8 cellular contexts compared by ENCODE assay signal in genomic region chr16:70380205-70380918, GRCh38. TPM values are rescaled to one million over a fixed set of nuclear protein-coding genes. Genes with fewer than 3 reads are reported as not detected.
A peak's percentile ranks its signal among the peaks of the same experiment; 100 is the strongest.
DNase-seq lines count a peak whose midpoint lies in the region; ATAC-seq and TF ChIP-seq lines count a peak whose summit lies in the region.

No MANE protein-coding gene starts in this region.

- H3K36me3 ChIP-seq in trophoblast cell (ENCODE audit: control insufficient read depth in 1 of 2, insufficient read depth in 2 of 2, low read length in 2 of 2) (peaks cover 14 to 24% of the 10 kb centered on the region in 2 experiments), transverse colon (peaks cover 0 to 12% (median 0%) of the 10 kb centered on the region in 4 donors)

- H2AK5ac ChIP-seq in trophoblast cell (ENCODE audit: low read length), result peak overlapping the region; percentile 53

- H2AFZ ChIP-seq in trophoblast cell (ENCODE audit: insufficient read depth, low read length, poor library complexity), result no peak overlapping the region

- H3K9ac ChIP-seq in trophoblast cell (ENCODE audit: low read length), result peak overlapping the region; percentile 78

- H2BK120ac ChIP-seq in trophoblast cell (ENCODE audit: insufficient read depth, low read length, poor library complexity), result peak overlapping the region; percentile 74

- in situ Hi-C loops in transverse colon (cut with MboI; ENCODE audit: low pct_ligation_motif_present in 1 of 4, low pct_unique_long_range_greater_than_20kb in 1 of 4, low sequenced_read_pairs in 3 of 4), result no loop called here

- H3K79me2 ChIP-seq in trophoblast cell (ENCODE audit: control insufficient read depth, insufficient read depth, low read length, poor library complexity), result peaks cover 4% of the 10 kb centered on the region

- DNase-seq in A172 (ENCODE audit: low spot score), result peak; percentile 81
- peak; percentile 94 for DNase-seq in RPMI7951 (ENCODE audit: low read depth)
- DNase-seq in activated gamma-delta T cell treated with anti-CD3 and anti-CD28 coated beads, Interleukin-2, amount 50 U/mL, for 16 hours (ENCODE audit: low read depth), result peak; percentile 61
- DNase-seq in glomerular visceral epithelial cell (ENCODE audit: extremely low spot score), result peak; percentile 86
- DNase-seq in trophoblast cell, result peak; percentile 92 to 98
- peak; percentile 59 for DNase-seq in transverse colon

- no CpG with 5 or more reads among the region's 31 CpGs for WGBS in trophoblast cell (ENCODE audit: extremely low coverage, insufficient coverage, insufficient read length)
- 0 to 4% methylated on average over 2 to 30 of the region's 31 CpGs for WGBS in transverse colon (ENCODE audit: low coverage in 1 of 2), 2 donors

- H3K23ac ChIP-seq in trophoblast cell (ENCODE audit: low read length), result no peak overlapping the region

- peak overlapping the region; percentile 1 for H3K4ac ChIP-seq in trophoblast cell (ENCODE audit: low read depth, low read length)

- TF ChIP-seq POLR2A in transverse colon (IDR thresholded peaks at IDR 0.05), result no peak

- H3K4me1 ChIP-seq in trophoblast cell (ENCODE audit: control insufficient read depth in 1 of 2, insufficient read depth in 2 of 2, low read length in 2 of 2) (peaks cover 7% of the 10 kb centered on the region in 2 experiments), transverse colon (peaks cover 7 to 18% (median 16%) of the 10 kb centered on the region in 4 donors)

- no peaks in the 10 kb centered on the region for H3K9me3 ChIP-seq in trophoblast cell (ENCODE audit: insufficient read depth, low read depth, low read length)
- H3K9me3 ChIP-seq in transverse colon, result no peaks in the 10 kb centered on the region

- peak overlapping the region; percentile 56 for H3K18ac ChIP-seq in trophoblast cell (ENCODE audit: low read length)

- H3K27ac ChIP-seq in trophoblast cell (ENCODE audit: low read depth, low read length) (peak overlapping the region; percentile 92), transverse colon (peak overlapping the region; percentile 88 to 96 (median 90))

- peaks cover 12% of the 10 kb centered on the region for H3K79me1 ChIP-seq in trophoblast cell (ENCODE audit: low read length)

- intact Hi-C loops in transverse colon (cut with DNase I; ENCODE audit: low total_unique reads), result loop anchor here (5.0 kb wide), 1 partner anchor 72 kb away; the partner anchor contains the start of gene FCSK

- H3K27me3 ChIP-seq in trophoblast cell (ENCODE audit: insufficient read depth, low read length) (no peaks in the 10 kb centered on the region), transverse colon (no peaks in the 10 kb centered on the region)

- TF ChIP-seq CTCF in transverse colon (IDR thresholded peaks at IDR 0.05), result no peak

- H4K91ac ChIP-seq in trophoblast cell (ENCODE audit: low read depth, low read length), result peak overlapping the region; percentile 84

- TF ChIP-seq EP300 in transverse colon (IDR thresholded peaks at IDR 0.05; ENCODE audit: low read depth), result no peak

- H4K12ac ChIP-seq in trophoblast cell (ENCODE audit: low read depth, low read length), result no peak overlapping the region

- peak overlapping the region; percentile 66 for H3K4me3 ChIP-seq in trophoblast cell (ENCODE audit: low read depth, low read length)
- peak overlapping the region; percentile 43 to 74 (median 58) for H3K4me3 ChIP-seq in transverse colon

- H3K14ac ChIP-seq in trophoblast cell (ENCODE audit: low read length), result peak overlapping the region; percentile 68

- peak overlapping the region; percentile 71 for H2BK5ac ChIP-seq in trophoblast cell (ENCODE audit: low read depth, low read length, poor library complexity)

- no peak overlapping the region for H2BK12ac ChIP-seq in trophoblast cell (ENCODE audit: low read length)

- ATAC-seq in GM18858 (IDR thresholded peaks at IDR 0.05; ENCODE audit: unreplicated experiment), result peak; percentile 7
- ATAC-seq in HG03196 (IDR thresholded peaks at IDR 0.05; ENCODE audit: unreplicated experiment), result peak; percentile 17

- peak overlapping the region; percentile 86 for H3K4me2 ChIP-seq in trophoblast cell (ENCODE audit: low read length)

- peak overlapping the region; percentile 74 for H4K8ac ChIP-seq in trophoblast cell (ENCODE audit: low read depth, low read length)

RNA-seq across cellular contexts. Expression of gene DDX19A, which starts 33.7 kb away (rescaled TPM):
- 40.6 and 47.5 TPM in 2 replicates for total RNA-seq in A172 (2014; rRNA removed; shearing (Covaris generic))
- total RNA-seq in RPMI7951 (2014; rRNA removed; shearing (Covaris generic)), result 40.0 and 40.9 TPM in 2 replicates
- polyA plus RNA-seq in trophoblast cell (2013), result 23.7 and 23.9 TPM in 2 replicates
- total RNA-seq in transverse colon, result 100 to 1,000 TPM in 1 of 4 donors, 10 to 100 TPM in 3; 14.9 to 102 (median 19.8) TPM

RNA-seq across cellular contexts. Expression of gene ST3GAL2, which starts 58.5 kb away (rescaled TPM):
- 14.4 and 17.3 TPM in 2 replicates for total RNA-seq in A172 (2014; rRNA removed; shearing (Covaris generic))
- 18.5 and 26.6 TPM in 2 replicates for total RNA-seq in RPMI7951 (2014; rRNA removed; shearing (Covaris generic))
- 28.0 and 29.6 TPM in 2 replicates for polyA plus RNA-seq in trophoblast cell (2013)
- total RNA-seq in transverse colon, result 10 to 100 TPM in 2 of 4 donors, 1 to 10 TPM in 2; 2.6 to 16.5 (median 8.5) TPM

Comparison
In these comparisons a context has a peak if more than half of its experiments do, and no peak if none do; other contexts are left out.
1. Peak in every context shown above with its lines: DNase-seq, ATAC-seq, H3K4me3 ChIP-seq and H3K27ac ChIP-seq.